ENCODE assay signal across 13 cellular contexts in genomic region chr2:37566517-37566961, GRCh38.
DNase-seq lines count a peak whose midpoint lies in the region; ATAC-seq and TF ChIP-seq lines count a peak whose summit lies in the region.
"Had no signal": no experiment of that assay in that cellular context is flagged by ENCODE, and none has a peak within 500 bp of the region (broad histone marks: within the 10 kb centered on the region; RNA-seq: fewer than 3 reads in every experiment).

No MANE protein-coding gene starts in this region.

- H3K27me3 ChIP-seq in fibroblast of lung (ENCODE audit: control insufficient read depth, insufficient read depth, low read length): no peaks in the 10 kb centered on the region
- H3K27me3 ChIP-seq: Peyer's patch had no signal

- H3K9ac ChIP-seq in fibroblast of lung (ENCODE audit: insufficient read depth, low read length): no peak overlapping the region

- DNase-seq in GM04504 (ENCODE audit: low read depth) (peak; percentile 59), T1000 (lab: John Stamatoyannopoulos, UW) (peak; percentile 19), fibroblast of lung (ENCODE audit: low read depth in 2 of 2) (peak; percentile 76 to 80), skeletal muscle cell (ENCODE audit: low read depth) (peak; percentile 76), occipital lobe (lab: John Stamatoyannopoulos, UW) (no peak)
- DNase-seq in activated CD4-positive, alpha-beta T cell treated with anti-CD3 and anti-CD28 coated beads for 48 hours: no peak
- DNase-seq: activated naive CD8-positive, alpha-beta T cell treated with anti-CD3 and anti-CD28 coated beads, Interleukin-2, amount 10 ng/mL, durations not matched to agents 7 days and 5 days; mucosa of descending colon; NCI-H1105; NCI-H446 treated with DMSO at 0.1 percent for 48 hours; Peyer's patch had no signal

- H2AFZ ChIP-seq in fibroblast of lung (ENCODE audit: low read length): peak overlapping the region; percentile 25
- H2AFZ ChIP-seq: GM23338 had no signal

- H3K4me1 ChIP-seq in fibroblast of lung (ENCODE audit: control insufficient read depth, extremely low read depth, insufficient read depth, low read length): peaks cover 31% of the 10 kb centered on the region
- H3K4me1 ChIP-seq: Peyer's patch had no signal

- TF ChIP-seq CTCF in fibroblast of lung (conservative IDR thresholded peaks at IDR 0.05 in 1 of 2, IDR thresholded peaks at IDR 0.05 in 1 of 2; ENCODE audit: low read depth in 1 of 2, low read length in 2 of 2): no peak

- no peaks in the 10 kb centered on the region for H3K79me2 ChIP-seq in fibroblast of lung (ENCODE audit: control insufficient read depth, insufficient read depth, low read length)

- no peaks in the 10 kb centered on the region for H3K36me3 ChIP-seq in fibroblast of lung (ENCODE audit: control insufficient read depth, insufficient read depth, low read length)
- H3K36me3 ChIP-seq: Peyer's patch had no signal

- H3K9me3 ChIP-seq in fibroblast of lung (ENCODE audit: control insufficient read depth, insufficient read depth, low read depth, low read length): no peaks in the 10 kb centered on the region
- H3K9me3 ChIP-seq: mucosa of descending colon, Peyer's patch had no signal

- H3K4me3 ChIP-seq in fibroblast of lung (replicated peaks in 1 of 4; ENCODE audit: control extremely low read depth in 1 of 4, insufficient read depth in 1 of 4, low read depth in 3 of 4, low read length in 4 of 4) (no peak overlapping the region), skeletal muscle cell (ENCODE audit: low read depth, low read length) (no peak overlapping the region)
- H3K4me3 ChIP-seq: GM23338, mucosa of descending colon, Peyer's patch had no signal

- H3K4me2 ChIP-seq in fibroblast of lung (ENCODE audit: extremely low read depth, insufficient read depth, low read length): peak overlapping the region; percentile 27
- H3K4me2 ChIP-seq: GM23338 had no signal

- H3K27ac ChIP-seq in fibroblast of lung (ENCODE audit: insufficient read depth, low read length): peak overlapping the region; percentile 49

- no peak for ATAC-seq in GM19023 (IDR thresholded peaks at IDR 0.05; ENCODE audit: unreplicated experiment)
- ATAC-seq: GM23338, mucosa of descending colon had no signal

- H4K20me1 ChIP-seq in fibroblast of lung (ENCODE audit: control insufficient read depth, extremely low read depth, insufficient read depth, low read length): no peaks in the 10 kb centered on the region

Comparison
In these comparisons a context has a peak if more than half of its experiments do, and no peak if none do; other contexts are left out.
1. DNase-seq: peak in GM04504 (single experiment), T1000 (single experiment), fibroblast of lung (2 of 2) and skeletal muscle cell (single experiment); none in occipital lobe (single experiment) and activated CD4-positive, alpha-beta T cell treated with anti-CD3 and anti-CD28 coated beads for 48 hours (single experiment).